10 cellular contexts compared by ENCODE assay signal in the genomic region with DNA sequence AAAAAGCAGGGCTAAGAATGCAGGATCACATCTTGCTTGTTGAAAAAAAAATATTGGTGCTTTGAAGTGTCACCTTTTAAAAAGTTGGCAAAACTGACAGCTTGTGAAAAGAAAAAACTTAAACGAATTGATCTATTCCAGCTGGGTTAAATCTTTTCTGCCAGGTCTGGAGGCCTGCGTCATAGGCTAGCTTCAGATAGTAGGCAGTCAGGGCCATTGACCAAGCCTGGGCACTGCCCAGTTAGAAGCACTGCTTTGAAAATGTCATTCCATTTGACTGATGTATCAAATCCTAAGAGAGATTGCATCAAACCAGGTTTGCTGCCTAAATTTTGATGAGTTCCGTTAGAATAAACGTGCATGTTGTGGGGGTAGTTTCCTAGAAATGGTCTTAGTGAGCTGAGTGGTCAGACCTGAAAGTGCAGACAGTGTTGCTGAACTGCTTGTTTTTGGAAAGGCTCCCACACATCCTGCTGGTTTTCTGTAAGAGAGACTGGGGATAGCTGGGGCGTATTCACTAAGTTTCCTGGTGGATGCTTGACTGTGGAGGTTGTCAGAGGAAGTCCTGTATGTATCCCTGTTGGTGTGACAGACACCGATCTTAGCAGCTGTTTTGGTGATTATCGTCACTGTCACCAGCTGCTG. TPM values are rescaled to one million over a fixed set of nuclear protein-coding genes. Genes with fewer than 3 reads are reported as not detected.
DNase-seq lines count a peak whose midpoint lies in the region; ATAC-seq and TF ChIP-seq lines count a peak whose summit lies in the region.
"Had no signal": no experiment of that assay in that cellular context is flagged by ENCODE, and none has a peak within 500 bp of the region (broad histone marks: within the 10 kb centered on the region; RNA-seq: fewer than 3 reads in every experiment).

No MANE protein-coding gene starts in this region.

- no peak for DNase-seq in CD4-positive, alpha-beta memory T cell
- DNase-seq in IMR-90: no peak
- peak; percentile 23 for DNase-seq in choroid plexus epithelial cell (ENCODE audit: low read depth)
- no peak for DNase-seq in naive thymus-derived CD8-positive, alpha-beta T cell
- DNase-seq in coronary artery (ENCODE audit: low spot score): no peak
- DNase-seq: effector memory CD4-positive, alpha-beta T cell; glutamatergic neuron; SIG-M5 had no signal

- no peak overlapping the region for H3K9ac ChIP-seq in IMR-90 (ENCODE audit: low read depth, low read length)

- no peak for TF ChIP-seq POLR2A in IMR-90 (IDR thresholded peaks at IDR 0.05; ENCODE audit: low read depth, low read length)

- no peak overlapping the region for H3K4me3 Mint-ChIP-seq in CD4-positive, alpha-beta memory T cell
- H3K4me3 Mint-ChIP-seq in naive thymus-derived CD8-positive, alpha-beta T cell: no peak overlapping the region

- no peaks in the 10 kb centered on the region for H3K9me3 ChIP-seq in CD4-positive, alpha-beta memory T cell (ENCODE audit: control insufficient read depth in 1 of 2, low read length in 2 of 2)
- no peaks in the 10 kb centered on the region for H3K9me3 ChIP-seq in IMR-90 (ENCODE audit: control insufficient read depth, insufficient read depth, low read length)

- H2BK120ac ChIP-seq in IMR-90 (ENCODE audit: low read depth, low read length): no peak overlapping the region

- H2AFZ ChIP-seq in IMR-90 (replicated peaks; ENCODE audit: low read length, poor library complexity): no peak overlapping the region

- H4K8ac ChIP-seq in IMR-90 (ENCODE audit: low read depth in 2 of 2, low read length in 2 of 2): no peak overlapping the region

- CTCF ChIA-PET in CD4-positive, alpha-beta memory T cell (lab: Charles Lee; ENCODE audit: partially characterized antibody): interaction anchor here (1.9 kb wide), 1 partner anchor 10 kb away, joined by 5 read pairs; no protein-coding TSS in a partner anchor
- CTCF ChIA-PET in IMR-90 (lab: Yijun Ruan, JAX): no interaction called here

- H3K36me3 ChIP-seq in CD4-positive, alpha-beta memory T cell (ENCODE audit: insufficient read depth, low read length): peaks cover 87% of the 10 kb centered on the region
- H3K36me3 ChIP-seq in IMR-90 (ENCODE audit: control insufficient read depth, insufficient read depth, low read length): peaks cover 56% of the 10 kb centered on the region

- no peak overlapping the region for H2BK15ac ChIP-seq in IMR-90 (ENCODE audit: low read depth, low read length)

- H2AK5ac ChIP-seq in IMR-90 (ENCODE audit: low read depth, low read length): no peak overlapping the region

- intact Hi-C loops in CD4-positive, alpha-beta memory T cell (cut with micrococcal nuclease): no loop called here
- intact Hi-C loops in IMR-90 (cut with micrococcal nuclease): no loop called here

- no peak overlapping the region for H2BK20ac ChIP-seq in IMR-90 (ENCODE audit: low read depth, low read length)

- no peak overlapping the region for H3K18ac ChIP-seq in IMR-90 (ENCODE audit: low read depth, low read length)

- dilution Hi-C loops in IMR-90 (cut with HindIII; ENCODE audit: low sequenced_read_pairs, unreplicated experiment): no loop called here

- in situ Hi-C loops in IMR-90 (cut with MboI; ENCODE audit: low sequenced_read_pairs): no loop called here

- peaks cover 57 to 86% of the 10 kb centered on the region in 2 donors for H3K36me3 Mint-ChIP-seq in CD4-positive, alpha-beta memory T cell
- peaks cover 16 to 94% (median 19%) of the 10 kb centered on the region in 3 donors for H3K36me3 Mint-ChIP-seq in naive thymus-derived CD8-positive, alpha-beta T cell

- no peak overlapping the region for H3K56ac ChIP-seq in IMR-90 (ENCODE audit: extremely low read depth, insufficient read depth, low read length)

- H3K27ac ChIP-seq in CD4-positive, alpha-beta memory T cell (ENCODE audit: low read depth, low read length): no peak overlapping the region
- H3K27ac ChIP-seq in IMR-90 (ENCODE audit: insufficient read depth, low read length): no peak overlapping the region
- no peak overlapping the region for H3K27ac ChIP-seq in coronary artery

- no peak for TF ChIP-seq RAD21 in IMR-90 (IDR thresholded peaks at IDR 0.05; ENCODE audit: low read length)

- no peak overlapping the region for H3K14ac ChIP-seq in IMR-90 (replicated peaks; ENCODE audit: low read depth, low read length)

- peaks cover 0 to 3% (median 0%) of the 10 kb centered on the region in 4 donors for H3K4me1 Mint-ChIP-seq in CD4-positive, alpha-beta memory T cell
- H3K4me1 Mint-ChIP-seq in naive thymus-derived CD8-positive, alpha-beta T cell: peaks cover 0 to 6% (median 1%) of the 10 kb centered on the region in 4 donors

- ATAC-seq in IMR-90 (ENCODE audit: low read depth) (0 out of 2 replicates have a peak, but pooled peaks have one; percentile 21), HG03095 (IDR thresholded peaks at IDR 0.05; ENCODE audit: unreplicated experiment) (no peak), GM19023 (IDR thresholded peaks at IDR 0.05; ENCODE audit: unreplicated experiment) (no peak)
- no peak for ATAC-seq in naive thymus-derived CD8-positive, alpha-beta T cell

- no peak overlapping the region for H2BK5ac ChIP-seq in IMR-90 (ENCODE audit: low read depth, low read length, poor library complexity, severe bottlenecking)

- H3K79me1 ChIP-seq in IMR-90 (ENCODE audit: low read depth in 1 of 2, low read length in 2 of 2): peaks cover 2 to 3% of the 10 kb centered on the region in 2 experiments; a peak in 2 of 4 replicates

- H3K27me3 ChIP-seq in CD4-positive, alpha-beta memory T cell (ENCODE audit: insufficient read depth, low read length): no peaks in the 10 kb centered on the region
- H3K27me3 ChIP-seq in IMR-90 (ENCODE audit: control insufficient read depth, insufficient read depth, low read length): no peaks in the 10 kb centered on the region

- no peak overlapping the region for H2AK9ac ChIP-seq in IMR-90 (replicated peaks; ENCODE audit: low read depth, low read length, poor library complexity)

- H3K27me3 Mint-ChIP-seq in CD4-positive, alpha-beta memory T cell: no peaks in the 10 kb centered on the region
- no peaks in the 10 kb centered on the region for H3K27me3 Mint-ChIP-seq in naive thymus-derived CD8-positive, alpha-beta T cell

- H3K27ac Mint-ChIP-seq in CD4-positive, alpha-beta memory T cell: peak overlapping the region in 4 of 7 donors; percentile 44 to 83 (median 64)
- H3K27ac Mint-ChIP-seq in naive thymus-derived CD8-positive, alpha-beta T cell: peak overlapping the region in 7 of 10 donors; percentile 18 to 86 (median 54)

- TF ChIP-seq CTCF in IMR-90 (conservative IDR thresholded peaks at IDR 0.05; ENCODE audit: low read depth, low read length): no peak
- no peak for TF ChIP-seq CTCF in choroid plexus epithelial cell (conservative IDR thresholded peaks at IDR 0.05; ENCODE audit: low read depth, low read length)
- TF ChIP-seq CTCF in coronary artery (IDR thresholded peaks at IDR 0.05): no peak

- peaks cover 5% of the 10 kb centered on the region; the same call in 1 of the 2 replicates for H3K9me1 ChIP-seq in IMR-90 (ENCODE audit: insufficient read depth, low read length)

- BruUV-seq in IMR-90 (replicated peaks; lab: Mats Ljungman, UMichigan): no TSS peak

- H4K5ac ChIP-seq in IMR-90 (ENCODE audit: low read depth, low read length): no peak overlapping the region

- H3K4me2 ChIP-seq in IMR-90 (ENCODE audit: low read depth, low read length): no peak overlapping the region

- no peak overlapping the region for H3K4ac ChIP-seq in IMR-90 (ENCODE audit: low read depth, low read length)

- H3K4me1 ChIP-seq in CD4-positive, alpha-beta memory T cell (ENCODE audit: insufficient read depth, low read length): no peaks in the 10 kb centered on the region
- H3K4me1 ChIP-seq in IMR-90 (ENCODE audit: control insufficient read depth, insufficient read depth, low read length): no peaks in the 10 kb centered on the region

- 95% methylated on average over 2 of the region's 7 CpGs; no CpG with 5 or more reads in 1 of the 2 experiments for WGBS in IMR-90 (ENCODE audit: extremely low coverage in 2 of 2, insufficient read length in 1 of 2), 2 experiments

- peaks cover 0 to 4% (median 0%) of the 10 kb centered on the region in 8 donors for H3K9me3 Mint-ChIP-seq in CD4-positive, alpha-beta memory T cell
- H3K9me3 Mint-ChIP-seq in naive thymus-derived CD8-positive, alpha-beta T cell: no peaks in the 10 kb centered on the region

- H3K4me3 ChIP-seq in CD4-positive, alpha-beta memory T cell (ENCODE audit: low read length in 2 of 2): no peak overlapping the region
- H3K4me3 ChIP-seq in IMR-90 (ENCODE audit: insufficient read depth, low read depth, low read length): no peak overlapping the region
- H3K4me3 ChIP-seq in choroid plexus epithelial cell (ENCODE audit: low read depth, low read length): no peak overlapping the region
- no peak overlapping the region for H3K4me3 ChIP-seq in coronary artery

- H3K23ac ChIP-seq in IMR-90 (ENCODE audit: low read depth, low read length): no peak overlapping the region

- POLR2A ChIA-PET in CD4-positive, alpha-beta memory T cell (lab: Charles Lee; ENCODE audit: partially characterized antibody): interaction anchor here (1.1 to 1.5 kb wide), 2 partner anchors 11 to 12 kb away, joined by 3 to 4 read pairs; no protein-coding TSS in a partner anchor
- POLR2A ChIA-PET in IMR-90 (lab: Charles Lee; ENCODE audit: unreplicated experiment): no interaction called here
- POLR2A ChIA-PET in naive thymus-derived CD8-positive, alpha-beta T cell (lab: Charles Lee): interaction anchor here (0.6 to 1.5 kb wide), 3 partner anchors 9 to 48 kb away, joined by 3 to 4 read pairs (median 4); no protein-coding TSS in a partner anchor

- H4K20me1 ChIP-seq in IMR-90 (ENCODE audit: insufficient read depth, low read length): no peaks in the 10 kb centered on the region

- H4K91ac ChIP-seq in IMR-90 (ENCODE audit: insufficient read depth, low read depth, low read length): no peak overlapping the region

RNA-seq across cellular contexts. Expression of a gene that starts 38.8 kb away (rescaled TPM):
- 10 to 100 TPM; 91.0 to 92.5 TPM for total RNA-seq in CD4-positive, alpha-beta memory T cell
- 100 to 1,000 TPM; 110 to 142 TPM for polyA plus RNA-seq in CD4-positive, alpha-beta memory T cell
- total RNA-seq in IMR-90 (2012; rRNA removed): 80.5 and 83.7 TPM in 2 replicates
- polyA plus RNA-seq in IMR-90 (2012; rRNA removed): 57.0 and 63.2 TPM in 2 replicates
- 16.6 and 22.5 TPM in 2 replicates for polyA plus RNA-seq in IMR-90 (2012; cell fraction: cytosol; rRNA removed)
- polyA plus RNA-seq in IMR-90 (2012; cell fraction: nucleus; rRNA removed; ENCODE audit: low replicate concordance): 12.7 and 36.7 TPM in 2 replicates
- total RNA-seq in naive thymus-derived CD8-positive, alpha-beta T cell: 100 to 1,000 TPM; 100 to 113 TPM
- 100 to 1,000 TPM; 108 to 128 (median 123) TPM for polyA plus RNA-seq in naive thymus-derived CD8-positive, alpha-beta T cell

RNA-seq across cellular contexts. Expression of a gene that starts 39.4 kb away (rescaled TPM):
- total RNA-seq in CD4-positive, alpha-beta memory T cell: 10 to 100 TPM; 84.1 to 84.9 TPM
- polyA plus RNA-seq in CD4-positive, alpha-beta memory T cell: 10 to 100 TPM; 32.2 to 37.4 TPM
- total RNA-seq in IMR-90 (2012; rRNA removed): 28.7 and 40.0 TPM in 2 replicates
- 29.0 and 34.9 TPM in 2 replicates for polyA plus RNA-seq in IMR-90 (2012; rRNA removed)
- polyA plus RNA-seq in IMR-90 (2012; cell fraction: cytosol; rRNA removed): 19.9 and 22.5 TPM in 2 replicates
- polyA plus RNA-seq in IMR-90 (2012; cell fraction: nucleus; rRNA removed; ENCODE audit: low replicate concordance): 21.8 and 91.3 TPM in 2 replicates
- 10 to 100 TPM; 74.3 to 79.3 TPM for total RNA-seq in naive thymus-derived CD8-positive, alpha-beta T cell
- 10 to 100 TPM; 26.8 to 36.1 (median 27.8) TPM for polyA plus RNA-seq in naive thymus-derived CD8-positive, alpha-beta T cell

RNA-seq across cellular contexts. Expression of a gene that starts 58.3 kb away (rescaled TPM):
- 10 to 100 TPM; 73.1 to 78.9 TPM for total RNA-seq in CD4-positive, alpha-beta memory T cell
- polyA plus RNA-seq in CD4-positive, alpha-beta memory T cell: 100 to 1,000 TPM; 248 to 411 TPM
- total RNA-seq in IMR-90 (2012; rRNA removed): 173 and 267 TPM in 2 replicates
- polyA plus RNA-seq in IMR-90 (2012; rRNA removed): 156 and 172 TPM in 2 replicates
- 83.8 and 118 TPM in 2 replicates for polyA plus RNA-seq in IMR-90 (2012; cell fraction: cytosol; rRNA removed)
- polyA plus RNA-seq in IMR-90 (2012; cell fraction: nucleus; rRNA removed; ENCODE audit: low replicate concordance): 43.6 and 65.2 TPM in 2 replicates
- 10 to 100 TPM; 89.9 to 98.3 TPM for total RNA-seq in naive thymus-derived CD8-positive, alpha-beta T cell
- polyA plus RNA-seq in naive thymus-derived CD8-positive, alpha-beta T cell: 100 to 1,000 TPM; 276 to 308 (median 304) TPM
